In the genomic region with DNA sequence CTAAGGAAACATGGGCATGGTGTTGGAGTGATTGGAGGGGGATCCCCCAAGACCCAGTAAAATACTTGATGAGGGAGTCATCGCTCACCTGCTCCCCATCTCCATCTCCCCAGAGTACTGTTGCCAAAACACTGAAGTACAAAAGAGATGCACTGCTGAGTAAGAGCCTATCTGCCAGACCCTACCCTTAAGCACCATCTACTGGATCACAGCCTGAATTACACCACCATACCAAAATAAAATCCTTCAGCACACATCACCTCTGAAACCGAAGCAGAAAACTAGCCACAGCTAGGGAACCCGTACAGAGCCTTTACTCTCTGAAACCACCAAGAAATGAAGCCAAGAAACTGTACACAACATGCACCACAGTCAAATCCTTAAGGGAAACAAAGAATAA, we compare ENCODE assay signal across 9 cellular contexts.
DNase-seq lines count a peak whose midpoint lies in the region; ATAC-seq and TF ChIP-seq lines count a peak whose summit lies in the region.
"Had no signal": no experiment of that assay in that cellular context is flagged by ENCODE, and none has a peak within 500 bp of the region (broad histone marks: within the 10 kb centered on the region; RNA-seq: fewer than 3 reads in every experiment).

No MANE protein-coding gene starts in this region.

- H3F3A ChIP-seq in PC-9 (ENCODE audit: insufficient read depth, low read depth): no peaks in the 10 kb centered on the region

- H3K9me3 ChIP-seq in DND-41 (ENCODE audit: insufficient read depth, low read length, severe bottlenecking): no peaks in the 10 kb centered on the region
- H3K9me3 ChIP-seq in PC-9 (ENCODE audit: insufficient read depth, low read depth): no peaks in the 10 kb centered on the region
- H3K9me3 ChIP-seq in iPS DF 6.9 (ENCODE audit: control insufficient read depth, insufficient read depth, low read length): no peaks in the 10 kb centered on the region
- H3K9me3 ChIP-seq in ovary: no peaks in the 10 kb centered on the region

- intact Hi-C loops in PC-9 (cut with micrococcal nuclease; ENCODE audit: unreplicated experiment): loop anchor here (10.0 kb wide), 1 partner anchor 1754 kb away; no protein-coding TSS in a partner anchor
- intact Hi-C loops in ovary (cut with DNase I): no loop called here

- no peak overlapping the region for H3K4me3 Mint-ChIP-seq in natural killer cell treated with Interleukin-12 subunit alpha and Interleukin-12 subunit beta and Interleukin-15 and Interleukin-18, amount 100 ng/mL, for 72 hours

- H3K27ac Mint-ChIP-seq in natural killer cell treated with Interleukin-12 subunit alpha and Interleukin-12 subunit beta and Interleukin-15 and Interleukin-18, amount 100 ng/mL, for 72 hours: no peak overlapping the region

- no peaks in the 10 kb centered on the region for H4K20me1 ChIP-seq in DND-41 (ENCODE audit: insufficient read depth, low read length)
- H4K20me1 ChIP-seq in PC-9 (ENCODE audit: insufficient read depth): no peaks in the 10 kb centered on the region

- H3K4me2 ChIP-seq in DND-41 (ENCODE audit: insufficient read depth, low read length) (no peak overlapping the region), PC-9 (no peak overlapping the region)

- H3K27me3 Mint-ChIP-seq in natural killer cell treated with Interleukin-12 subunit alpha and Interleukin-12 subunit beta and Interleukin-15 and Interleukin-18, amount 100 ng/mL, for 72 hours: peaks cover 0 to 5% of the 10 kb centered on the region in 2 donors

- H3K4me3 ChIP-seq in DND-41 (ENCODE audit: low read depth in 1 of 2, low read length in 2 of 2) (no peak overlapping the region), PC-9 (no peak overlapping the region), iPS DF 6.9 (ENCODE audit: low read length) (no peak overlapping the region), ovary (no peak overlapping the region)

- POLR2A ChIA-PET in HEK293T (lab: Yijun Ruan, JAX) (no interaction called here), PC-9 (lab: Charles Lee; ENCODE audit: unreplicated experiment) (no interaction called here)

- TF ChIP-seq CTCF in DND-41 (IDR thresholded peaks at IDR 0.05; ENCODE audit: borderline replicate concordance, extremely low read depth, low read length, poor library complexity, severe bottlenecking): peak; percentile 60
- peak; percentile 69 for TF ChIP-seq CTCF in PC-9 (conservative IDR thresholded peaks at IDR 0.05)
- TF ChIP-seq CTCF in ovary (IDR thresholded peaks at IDR 0.05): no peak

- ATAC-seq in DND-41 (ENCODE audit: insufficient read depth, low read depth) (peak; percentile 54; the same call in 2 of the 3 replicates), HG02642 (IDR thresholded peaks at IDR 0.05; ENCODE audit: poor library complexity, unreplicated experiment) (no peak)
- no peak for ATAC-seq in natural killer cell treated with Interleukin-12 subunit alpha and Interleukin-12 subunit beta and Interleukin-15 and Interleukin-18, amount 100 ng/mL, for 72 hours

- H3K36me3 ChIP-seq in DND-41 (ENCODE audit: insufficient read depth, low read length): no peaks in the 10 kb centered on the region
- H3K36me3 ChIP-seq in PC-9 (ENCODE audit: low read depth): no peaks in the 10 kb centered on the region
- H3K36me3 ChIP-seq in iPS DF 6.9 (ENCODE audit: control insufficient read depth, insufficient read depth, low read length): no peaks in the 10 kb centered on the region
- H3K36me3 ChIP-seq in ovary: no peaks in the 10 kb centered on the region

- H2AFZ ChIP-seq in DND-41 (ENCODE audit: low read depth, low read length) (no peak overlapping the region), PC-9 (no peak overlapping the region)

- no peak for TF ChIP-seq EP300 in ovary (IDR thresholded peaks at IDR 0.05)

- TF ChIP-seq POLR2A in ovary (IDR thresholded peaks at IDR 0.05): no peak

- H3K9me3 Mint-ChIP-seq in natural killer cell treated with Interleukin-12 subunit alpha and Interleukin-12 subunit beta and Interleukin-15 and Interleukin-18, amount 100 ng/mL, for 72 hours: no peaks in the 10 kb centered on the region

- no TSS peak for BruUV-seq in PC-9 (replicated peaks; lab: Mats Ljungman, UMichigan)

- CTCF ChIA-PET in HEK293T (lab: Yijun Ruan, JAX) (no interaction called here), PC-9 (lab: Charles Lee) (no interaction called here)

- no peaks in the 10 kb centered on the region for H3K9me2 ChIP-seq in PC-9 (ENCODE audit: insufficient read depth)

- H3K27me3 ChIP-seq in DND-41 (ENCODE audit: insufficient read depth, low read length, poor library complexity) (no peaks in the 10 kb centered on the region), PC-9 (ENCODE audit: insufficient read depth, low read depth) (no peaks in the 10 kb centered on the region), iPS DF 6.9 (ENCODE audit: control insufficient read depth, insufficient read depth, low read length) (no peaks in the 10 kb centered on the region), ovary (no peaks in the 10 kb centered on the region)

- H3K4me1 ChIP-seq in DND-41 (ENCODE audit: insufficient read depth, low read length) (no peaks in the 10 kb centered on the region), PC-9 (replicated peaks; ENCODE audit: insufficient read depth) (no peaks in the 10 kb centered on the region), iPS DF 6.9 (ENCODE audit: control insufficient read depth, insufficient read depth, low read length) (no peaks in the 10 kb centered on the region), ovary (ENCODE audit: insufficient read depth) (no peaks in the 10 kb centered on the region)

- H3K27ac ChIP-seq in DND-41 (ENCODE audit: low read length) (no peak overlapping the region), PC-9 (no peak overlapping the region), iPS DF 6.9 (ENCODE audit: low read length) (no peak overlapping the region), ovary (no peak overlapping the region)

- H3K36me3 Mint-ChIP-seq in natural killer cell treated with Interleukin-12 subunit alpha and Interleukin-12 subunit beta and Interleukin-15 and Interleukin-18, amount 100 ng/mL, for 72 hours: no peaks in the 10 kb centered on the region

- H3K79me2 ChIP-seq in DND-41 (ENCODE audit: insufficient read depth, low read length) (no peaks in the 10 kb centered on the region), PC-9 (ENCODE audit: low read depth) (no peaks in the 10 kb centered on the region)

- no peaks in the 10 kb centered on the region for H3K4me1 Mint-ChIP-seq in natural killer cell treated with Interleukin-12 subunit alpha and Interleukin-12 subunit beta and Interleukin-15 and Interleukin-18, amount 100 ng/mL, for 72 hours (ENCODE audit: low read depth in 2 of 2)

- no peak for DNase-seq in DND-41
- peak; percentile 22 for DNase-seq in HEK293T (ENCODE audit: extremely low spot score)
- peak in 1 of 2 experiments; percentile 0 for DNase-seq in PC-9
- DNase-seq in iPS DF 6.9 (ENCODE audit: low read depth, low spot score): peak; percentile 11
- DNase-seq in ovary: no peak
- no peak for DNase-seq in natural killer cell treated with Interleukin-12 subunit alpha and Interleukin-12 subunit beta and Interleukin-15 and Interleukin-18, amount 100 ng/mL, for 72 hours (ENCODE audit: low spot score)
- DNase-seq in activated CD8-positive, alpha-beta memory T cell treated with anti-CD3 and anti-CD28 coated beads, Interleukin-2, amount 50 U/mL, for 4 hours: no peak
- DNase-seq: stimulated activated CD4-positive, alpha-beta T cell treated with anti-CD3 and anti-CD28 coated beads, Interleukin-4, amount 100 ng/mL, for 4 hours had no signal

- H3K9ac ChIP-seq in DND-41 (ENCODE audit: low read depth, low read length): no peak overlapping the region

- WGBS in iPS DF 6.9 (ENCODE audit: insufficient coverage, insufficient read length): no CpG with 5 or more reads among the region's 3 CpGs
- WGBS in ovary, 3 donors: 31 to 49% (median 42%) methylated on average over 3 of the region's 3 CpGs

TF ChIP-seq in HEK293T, 16 proteins besides CTCF, POLR2A, EP300 and RAD21:
- TF ChIP-seq HDGF (IDR thresholded peaks at IDR 0.05; ENCODE audit: borderline replicate concordance) (no peak), NFRKB (IDR thresholded peaks at IDR 0.05) (no peak), CTBP1 (IDR thresholded peaks at IDR 0.05; ENCODE audit: borderline replicate concordance) (no peak), FOXM1 (IDR thresholded peaks at IDR 0.05; ENCODE audit: borderline replicate concordance) (no peak), FOXA1 (IDR thresholded peaks at IDR 0.05) (no peak), SUZ12 (IDR thresholded peaks at IDR 0.05) (no peak), LEF1 (IDR thresholded peaks at IDR 0.05; ENCODE audit: borderline replicate concordance) (no peak), BHLHE40 (IDR thresholded peaks at IDR 0.05; ENCODE audit: borderline replicate concordance) (no peak), SP1 (IDR thresholded peaks at IDR 0.05) (no peak), FOXK2 (IDR thresholded peaks at IDR 0.05) (no peak), L3MBTL2 (conservative IDR thresholded peaks at IDR 0.05) (no peak), TARDBP (IDR thresholded peaks at IDR 0.05) (no peak)
- TF ChIP-seq, protein P1, sequence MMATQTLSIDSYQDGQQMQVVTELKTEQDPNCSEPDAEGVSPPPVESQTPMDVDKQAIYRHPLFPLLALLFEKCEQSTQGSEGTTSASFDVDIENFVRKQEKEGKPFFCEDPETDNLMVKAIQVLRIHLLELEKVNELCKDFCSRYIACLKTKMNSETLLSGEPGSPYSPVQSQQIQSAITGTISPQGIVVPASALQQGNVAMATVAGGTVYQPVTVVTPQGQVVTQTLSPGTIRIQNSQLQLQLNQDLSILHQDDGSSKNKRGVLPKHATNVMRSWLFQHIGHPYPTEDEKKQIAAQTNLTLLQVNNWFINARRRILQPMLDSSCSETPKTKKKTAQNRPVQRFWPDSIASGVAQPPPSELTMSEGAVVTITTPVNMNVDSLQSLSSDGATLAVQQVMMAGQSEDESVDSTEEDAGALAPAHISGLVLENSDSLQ (IDR thresholded peaks at IDR 0.05): no peak
TF ChIP-seq in HEK293T: peak in this region for 0.

Comparison
In these comparisons a context has a peak if more than half of its experiments do, and no peak if none do; other contexts are left out.
1. DNase-seq: peak in HEK293T (single experiment) and iPS DF 6.9 (single experiment); none in DND-41 (single experiment), ovary (0 of 5), natural killer cell treated with Interleukin-12 subunit alpha and Interleukin-12 subunit beta and Interleukin-15 and Interleukin-18, amount 100 ng/mL, for 72 hours (single experiment) and activated CD8-positive, alpha-beta memory T cell treated with anti-CD3 and anti-CD28 coated beads, Interleukin-2, amount 50 U/mL, for 4 hours (single experiment).
2. CTCF ChIP-seq: peak in DND-41 (single experiment) and PC-9 (single experiment); none in ovary (0 of 3).